Comparison of ENCODE assay signal across 8 cellular contexts in the genomic region with DNA sequence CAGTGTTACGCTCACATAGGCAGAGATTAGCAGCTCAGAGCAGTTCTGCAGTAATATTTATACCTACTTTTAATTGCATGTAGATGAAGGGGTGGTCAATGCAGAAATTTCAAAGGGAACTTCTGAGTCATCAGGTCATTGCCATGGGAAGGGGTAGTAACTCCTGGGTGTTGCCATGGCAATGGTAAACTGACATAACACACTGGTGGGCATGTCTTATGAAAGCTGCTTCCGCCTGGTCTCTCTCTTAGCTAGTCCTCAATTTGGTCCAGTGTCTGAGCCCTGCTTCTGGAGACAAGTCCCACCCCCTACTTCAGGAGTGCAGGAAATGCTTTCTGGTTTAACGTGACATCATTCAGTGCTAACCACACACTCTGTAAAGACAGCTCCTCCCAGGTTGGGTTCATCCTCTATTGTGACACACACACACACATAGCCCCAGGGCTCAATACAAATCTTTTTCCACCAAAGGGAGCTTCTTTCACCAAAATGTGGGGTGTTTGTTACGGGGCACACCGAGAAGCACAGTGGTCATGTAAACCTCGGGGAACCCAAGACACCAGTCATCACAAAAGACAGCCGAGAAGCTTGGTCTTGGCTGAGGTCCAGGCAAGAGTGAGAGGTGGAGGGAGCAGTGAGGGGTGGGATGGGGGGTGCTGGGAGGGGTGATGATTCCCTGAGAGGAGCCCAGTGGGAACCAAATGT.
DNase-seq lines count a peak whose midpoint lies in the region; ATAC-seq and TF ChIP-seq lines count a peak whose summit lies in the region.

No MANE protein-coding gene starts in this region.

- H3K9me3 Mint-ChIP-seq in HFFc6 (no peaks in the 10 kb centered on the region), endothelial cell (ENCODE audit: unreplicated experiment) (no peaks in the 10 kb centered on the region)

- H3K4me3 Mint-ChIP-seq in HFFc6 (peak overlapping the region; percentile 62; the same call in 1 of the 2 replicates), endothelial cell (ENCODE audit: unreplicated experiment) (no peak overlapping the region)

- H3K36me3 Mint-ChIP-seq in HFFc6 (ENCODE audit: low read depth) (no peaks in the 10 kb centered on the region), endothelial cell (ENCODE audit: low read depth, unreplicated experiment) (peaks cover 3% of the 10 kb centered on the region)

- no peak for TF ChIP-seq CTCF in HFFc6 (IDR thresholded peaks at IDR 0.05)
- TF ChIP-seq CTCF in endothelial cell (IDR thresholded peaks at IDR 0.05; ENCODE audit: unreplicated experiment), result no peak

- H3K27me3 Mint-ChIP-seq in HFFc6 (ENCODE audit: insufficient read depth) (peaks cover 25% of the 10 kb centered on the region), endothelial cell (ENCODE audit: unreplicated experiment) (peaks cover 6% of the 10 kb centered on the region)

- peak; percentile 42 for TF ChIP-seq POLR2A in GM18505 (IDR thresholded peaks at IDR 0.05; ENCODE audit: borderline replicate concordance, extremely low read depth, insufficient read depth, insufficient read length)

- ATAC-seq in GM18505 (IDR thresholded peaks at IDR 0.05; ENCODE audit: unreplicated experiment), result no peak

- H3K27ac Mint-ChIP-seq in HFFc6 (peak overlapping the region; percentile 76), endothelial cell (ENCODE audit: unreplicated experiment) (no peak overlapping the region)

- DNase-seq in HFFc6, result peak; percentile 92
- DNase-seq in NCI-H2196 (lab: John Stamatoyannopoulos, UW; ENCODE audit: unreplicated experiment), result peak; percentile 18
- DNase-seq in activated CD8-positive, alpha-beta memory T cell treated with anti-CD3 and anti-CD28 coated beads, Interleukin-2, amount 50 U/mL, for 24 hours (ENCODE audit: extremely low read depth), result peak; percentile 10
- DNase-seq in foreskin melanocyte, result peak; percentile 21
- DNase-seq in stimulated activated CD8-positive, alpha-beta memory T cell treated with anti-CD3 and anti-CD28 coated beads, Interleukin-12 subunit alpha, Interleukin-12 subunit beta, amount 100 ng/mL, for 4 hours (ENCODE audit: low read depth), result peak; percentile 29
- no peak for DNase-seq in endothelial cell (ENCODE audit: low spot score)
- DNase-seq in hypothalamus (lab: John Stamatoyannopoulos, UW), result no peak

- H3K4me1 Mint-ChIP-seq in HFFc6 (ENCODE audit: low read depth) (peaks cover 21% of the 10 kb centered on the region), endothelial cell (ENCODE audit: unreplicated experiment) (no peaks in the 10 kb centered on the region)

Comparison
In these comparisons a context has a peak if more than half of its experiments do, and no peak if none do; other contexts are left out.
1. DNase-seq: peak in HFFc6 (single experiment), NCI-H2196 (single experiment), activated CD8-positive, alpha-beta memory T cell treated with anti-CD3 and anti-CD28 coated beads, Interleukin-2, amount 50 U/mL, for 24 hours (single experiment), foreskin melanocyte (single experiment) and stimulated activated CD8-positive, alpha-beta memory T cell treated with anti-CD3 and anti-CD28 coated beads, Interleukin-12 subunit alpha, Interleukin-12 subunit beta, amount 100 ng/mL, for 4 hours (single experiment); none in endothelial cell (single experiment) and hypothalamus (0 of 51).